ENCODE assay signal across 8 cellular contexts in the genomic region with DNA sequence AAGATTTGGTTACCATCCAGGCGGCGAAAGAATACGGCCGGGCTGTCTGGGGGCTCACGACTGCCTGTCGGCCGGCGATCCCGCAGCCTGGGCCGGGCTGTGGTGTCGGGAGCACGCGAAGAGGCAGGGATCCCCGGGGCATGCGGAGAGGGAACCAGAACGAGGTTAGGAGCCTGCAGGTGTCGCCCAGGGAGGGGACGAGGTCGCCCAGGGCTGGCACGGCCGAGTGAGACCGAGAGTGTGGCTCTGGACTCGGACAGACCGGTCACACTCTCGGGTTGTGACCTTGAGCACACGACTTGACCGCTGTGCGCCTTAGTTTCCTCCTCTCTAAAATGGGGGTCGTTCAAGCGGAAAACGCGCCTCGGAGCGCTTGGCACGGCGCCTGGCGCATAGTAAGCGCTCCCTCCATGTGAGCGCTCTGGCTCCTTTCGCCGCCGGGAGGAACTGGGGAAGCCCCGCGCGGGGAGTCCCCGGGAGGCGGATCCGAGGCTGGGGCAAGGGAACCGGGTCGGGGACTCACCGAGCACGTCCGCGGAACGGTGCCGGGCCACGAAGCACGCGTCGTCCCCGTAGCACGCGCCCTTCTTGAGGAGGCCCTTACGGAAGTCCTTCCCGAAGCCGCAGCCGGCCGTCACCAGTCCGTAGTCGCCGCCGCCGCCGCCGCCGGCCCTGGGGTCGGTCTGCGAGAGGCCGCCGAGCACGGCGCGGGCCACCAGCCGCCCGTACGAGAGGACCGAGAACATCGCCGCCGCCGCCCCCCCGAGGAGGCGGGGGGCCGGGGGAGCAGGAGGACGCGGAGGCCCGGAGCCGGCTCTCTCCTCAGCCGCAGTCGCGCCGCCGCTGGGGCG. TPM values are rescaled to one million over a fixed set of nuclear protein-coding genes. Genes with fewer than 3 reads are reported as not detected.
A peak's percentile ranks its signal among the peaks of the same experiment; 100 is the strongest.
DNase-seq lines count a peak whose midpoint lies in the region; FAIRE-seq and TF ChIP-seq lines count a peak whose summit lies in the region.

No MANE protein-coding gene starts in this region.

- no peaks in the 10 kb centered on the region; a peak in 1 of 7 replicates for H3K27me3 ChIP-seq in H1 (replicated peaks in 1 of 4; ENCODE audit: control insufficient read depth in 3 of 4, extremely low read depth in 1 of 4, insufficient read depth in 3 of 4, low read length in 3 of 4)

- peaks cover 7 to 23% of the 10 kb centered on the region in 2 experiments for H4K20me1 ChIP-seq in H1 (replicated peaks in 1 of 2; ENCODE audit: control insufficient read depth in 1 of 2, insufficient read depth in 2 of 2, low read length in 2 of 2)

- peak overlapping the region; percentile 38 for H3K4ac ChIP-seq in H1 (replicated peaks; ENCODE audit: insufficient read length, low read depth, low read length)

- no peak for TF ChIP-seq EP300 in H1 (IDR thresholded peaks at IDR 0.05; ENCODE audit: borderline replicate concordance in 1 of 2, low read depth in 2 of 2, low read length in 2 of 2)

- H4K8ac ChIP-seq in H1 (ENCODE audit: extremely low read depth, insufficient read depth, low read length), result peak overlapping the region; percentile 90

- POLR2A ChIA-PET in H1 (lab: Charles Lee; ENCODE audit: partially characterized antibody), result interaction anchor here (0.7 to 1.8 kb wide), 3 partner anchors 16 to 31 kb away, joined by 3 to 6 read pairs (median 3); a partner anchor contains a TSS

- H2AK5ac ChIP-seq in H1 (ENCODE audit: low read depth, low read length), result no peak overlapping the region

- peaks cover 10% of the 10 kb centered on the region for H3K23me2 ChIP-seq in H1 (ENCODE audit: low read depth, low read length)

- peak overlapping the region; percentile 87 to 99 for H3K4me2 ChIP-seq in H1 (ENCODE audit: insufficient read depth in 1 of 2, low read depth in 2 of 2, low read length in 2 of 2)

- H3K56ac ChIP-seq in H1 (replicated peaks; ENCODE audit: insufficient read length, low read depth, low read length), result peak overlapping the region; percentile 69

- H2BK12ac ChIP-seq in H1 (ENCODE audit: low read depth, low read length), result 0 out of 2 replicates have a peak overlapping the region, but pooled peaks have one; percentile 12

- no peak overlapping the region; the same call in 1 of the 2 replicates for H3K27ac ChIP-seq in H1 (ENCODE audit: low read depth, low read length)

- no peak overlapping the region for H3K23ac ChIP-seq in H1 (ENCODE audit: insufficient read length)

- no peak for TF ChIP-seq RAD21 in H1 (IDR thresholded peaks at IDR 0.05 in 1 of 2, conservative IDR thresholded peaks at IDR 0.05 in 1 of 2; ENCODE audit: low read depth in 2 of 2, low read length in 2 of 2)

- no peak for TF ChIP-seq POLR2A in NB4 (IDR thresholded peaks at IDR 0.05; ENCODE audit: extremely low read depth, insufficient read length)
- TF ChIP-seq POLR2A in H1 (IDR thresholded peaks at IDR 0.05; ENCODE audit: control extremely low read depth in 1 of 2, low read depth in 2 of 2, low read length in 2 of 2), result peak in 1 of 2 experiments; percentile 62; a peak in 1 of 3 replicates

- H3K9me3 ChIP-seq in H1 (ENCODE audit: insufficient read depth in 2 of 2, low read depth in 1 of 2, low read length in 1 of 2), result no peaks in the 10 kb centered on the region

- CTCF ChIA-PET in H1 (lab: Charles Lee; ENCODE audit: partially characterized antibody), result interaction anchor here (1.4 kb wide), 1 partner anchor 16 kb away, joined by 3 read pairs; no protein-coding TSS in a partner anchor

- H2BK15ac ChIP-seq in H1 (ENCODE audit: low read length), result no peak overlapping the region

- peak overlapping the region; percentile 70 to 100 (median 76) for H3K9ac ChIP-seq in H1 (replicated peaks in 1 of 4; ENCODE audit: extremely low read depth in 1 of 4, low read depth in 3 of 4, low read length in 3 of 4)

- FAIRE-seq in H1 (lab: Jason Lieb, UNC), result no peak

- H3K14ac ChIP-seq in H1 (ENCODE audit: insufficient read length), result no peak overlapping the region

- H4K5ac ChIP-seq in H1 (ENCODE audit: insufficient read length, low read depth, low read length), result no peak overlapping the region

- no peak overlapping the region for H2AFZ ChIP-seq in H1 (ENCODE audit: low read length)

- TF ChIP-seq CTCF in NB4 (IDR thresholded peaks at IDR 0.05; ENCODE audit: low read depth, low read length) (no peak), H1 (IDR thresholded peaks at IDR 0.05; ENCODE audit: control extremely low read depth in 1 of 3, insufficient read depth in 1 of 3, low read depth in 1 of 3, low read length in 3 of 3) (no peak)

- H2BK5ac ChIP-seq in H1 (ENCODE audit: low read depth, low read length), result no peak overlapping the region

- peaks cover 0 to 12% (median 7%) of the 10 kb centered on the region in 4 experiments; a peak in 5 of 7 replicates for H3K4me1 ChIP-seq in H1 (replicated peaks in 1 of 4; ENCODE audit: control insufficient read depth in 3 of 4, insufficient read depth in 4 of 4, low read length in 3 of 4)

- H3K36me3 ChIP-seq in H1 (ENCODE audit: control insufficient read depth in 2 of 4, insufficient read depth in 4 of 4, low read length in 3 of 4), result no peaks in the 10 kb centered on the region

- no peak overlapping the region for H2BK120ac ChIP-seq in H1 (replicated peaks; ENCODE audit: low read depth, low read length)

- H3K4me3 ChIP-seq in NB4 (ENCODE audit: low read depth, low read length), result peak overlapping the region; percentile 92
- H3K4me3 ChIP-seq in H1 (ENCODE audit: extremely low read depth in 1 of 4, insufficient read depth in 2 of 4, low read depth in 3 of 4, low read length in 4 of 4), result peak overlapping the region; percentile 71 to 95 (median 84)

- peaks cover 10% of the 10 kb centered on the region for H3K79me1 ChIP-seq in H1 (ENCODE audit: low read depth, low read length)

- DNase-seq in NCI-H1417 (lab: John Stamatoyannopoulos, UW) (peak; percentile 75 to 91 (median 85)), NCI-H1417 treated with DMSO at 0.1 percent for 48 hours (lab: John Stamatoyannopoulos, UW) (no peak), HCEC 1CT (peak; percentile 50), NB4 (ENCODE audit: low read depth) (peak; percentile 80), H1 (ENCODE audit: low read depth in 1 of 2, low spot score in 2 of 2) (peak in 1 of 2 experiments; percentile 70), midbrain (lab: John Stamatoyannopoulos, UW) (peak; percentile 75)
- peak; percentile 89 for DNase-seq in activated CD8-positive, alpha-beta memory T cell treated with anti-CD3 and anti-CD28 coated beads for 24 hours
- peak; percentile 68 to 72 for DNase-seq in stimulated activated CD8-positive, alpha-beta memory T cell treated with anti-CD3 and anti-CD28 coated beads, Interleukin-15, amount 100 ng/mL, for 4 hours (ENCODE audit: low read depth in 2 of 2)

- H3K18ac ChIP-seq in H1 (ENCODE audit: extremely low read depth, low read length), result peak overlapping the region; percentile 32

- H3K79me2 ChIP-seq in H1 (ENCODE audit: control insufficient read depth in 1 of 2, insufficient read depth in 2 of 2, low read length in 2 of 2), result peaks cover 14 to 49% of the 10 kb centered on the region in 2 experiments

- WGBS in H1 (ENCODE audit: extremely low coverage in 1 of 2, insufficient coverage in 1 of 2, insufficient read length in 1 of 2, insufficient replicate concordance in 2 of 2, low coverage in 1 of 2, low lambda C conversion rate in 2 of 2, missing lambda C conversion rate in 1 of 2), 2 experiments, result 2% methylated on average over 47 of the region's 104 CpGs; no CpG with 5 or more reads in 1 of the 2 experiments

- no peak overlapping the region for H2BK20ac ChIP-seq in H1 (ENCODE audit: low read length)

- H4K91ac ChIP-seq in H1 (replicated peaks; ENCODE audit: insufficient read length, low read length), result no peak overlapping the region

TF ChIP-seq in H1, 55 proteins besides CTCF, POLR2A, EP300 and RAD21 (continues in another document):
- TF ChIP-seq TAF1 (IDR thresholded peaks at IDR 0.05; ENCODE audit: low read depth, low read length) (no peak; the same call in 1 of the 2 replicates), GABPA (IDR thresholded peaks at IDR 0.05; ENCODE audit: borderline replicate concordance, insufficient read depth, low read length) (no peak), NANOG (IDR thresholded peaks at IDR 0.05; ENCODE audit: insufficient read depth, low read depth, low read length, poor library complexity, severe bottlenecking) (no peak), MAFK (IDR thresholded peaks at IDR 0.05; ENCODE audit: low read depth, low read length) (no peak), CBX5 (IDR thresholded peaks at IDR 0.05; ENCODE audit: low read depth, low read length) (no peak), SIN3A (conservative IDR thresholded peaks at IDR 0.05 in 1 of 2, IDR thresholded peaks at IDR 0.05 in 1 of 2; ENCODE audit: low read depth in 1 of 2, low read length in 2 of 2) (peak in 1 of 2 experiments; percentile 17; a peak in 1 of 4 replicates)

RNA-seq across cellular contexts. Expression of a gene that starts 0.6 kb away (rescaled TPM):
- 15.9 and 16.0 TPM in 2 replicates for total RNA-seq in H1 (2021; fragmentation: NEBNext Ultra II Directional; extraction: Animal tissue kit (Norgen Biotek cat#: 25700))
- 5.2 and 8.1 TPM in 2 replicates for polyA plus RNA-seq in H1 (2011; rRNA removed)
- 8.3 TPM for polyA plus RNA-seq in H1 (2011; cell fraction: cytosol; rRNA removed)
- 5.4 TPM for polyA plus RNA-seq in H1 (2011; cell fraction: nucleus; rRNA removed)
- polyA plus RNA-seq in H1 (2012, experiment 1 of 2), result 6.5 to 9.8 TPM (median 8.0 TPM) in 4 replicates
- 0.94 TPM for polyA plus RNA-seq in H1 (2012, experiment 2 of 2)
- 9.6 TPM for polyA plus RNA-seq in H1 (2013, experiment 1 of 2)
- polyA plus RNA-seq in H1 (2013, experiment 2 of 2), result 9.2 TPM
- polyA minus RNA-seq in H1 (2011; rRNA and poly(A)+ RNA removed), result 20.4 and 22.1 TPM in 2 replicates
- 8.7 TPM for polyA minus RNA-seq in H1 (2011; cell fraction: cytosol; rRNA and poly(A)+ RNA removed)
- polyA minus RNA-seq in H1 (2011; cell fraction: nucleus; rRNA and poly(A)+ RNA removed), result 13.1 TPM

RNA-seq across cellular contexts. Expression of a gene that starts 31.4 kb away (rescaled TPM):
- total RNA-seq in H1 (2021; fragmentation: NEBNext Ultra II Directional; extraction: Animal tissue kit (Norgen Biotek cat#: 25700)), result 11.1 and 16.4 TPM in 2 replicates
- 14.7 and 20.8 TPM in 2 replicates for polyA plus RNA-seq in H1 (2011; rRNA removed)
- 13.1 TPM for polyA plus RNA-seq in H1 (2011; cell fraction: cytosol; rRNA removed)
- 37.2 TPM for polyA plus RNA-seq in H1 (2011; cell fraction: nucleus; rRNA removed)
- 11.8 to 16.3 TPM (median 13.5 TPM) in 4 replicates for polyA plus RNA-seq in H1 (2012, experiment 1 of 2)
- polyA plus RNA-seq in H1 (2012, experiment 2 of 2), result 6.8 TPM
- polyA plus RNA-seq in H1 (2013, experiment 1 of 2), result 25.7 TPM
- polyA plus RNA-seq in H1 (2013, experiment 2 of 2), result 27.6 TPM
- polyA minus RNA-seq in H1 (2011; rRNA and poly(A)+ RNA removed), result 14.4 and 21.8 TPM in 2 replicates
- 8.5 TPM for polyA minus RNA-seq in H1 (2011; cell fraction: cytosol; rRNA and poly(A)+ RNA removed)
- 29.4 TPM for polyA minus RNA-seq in H1 (2011; cell fraction: nucleus; rRNA and poly(A)+ RNA removed)
